Comparison of ENCODE assay signal across 8 cellular contexts in the genomic region with DNA sequence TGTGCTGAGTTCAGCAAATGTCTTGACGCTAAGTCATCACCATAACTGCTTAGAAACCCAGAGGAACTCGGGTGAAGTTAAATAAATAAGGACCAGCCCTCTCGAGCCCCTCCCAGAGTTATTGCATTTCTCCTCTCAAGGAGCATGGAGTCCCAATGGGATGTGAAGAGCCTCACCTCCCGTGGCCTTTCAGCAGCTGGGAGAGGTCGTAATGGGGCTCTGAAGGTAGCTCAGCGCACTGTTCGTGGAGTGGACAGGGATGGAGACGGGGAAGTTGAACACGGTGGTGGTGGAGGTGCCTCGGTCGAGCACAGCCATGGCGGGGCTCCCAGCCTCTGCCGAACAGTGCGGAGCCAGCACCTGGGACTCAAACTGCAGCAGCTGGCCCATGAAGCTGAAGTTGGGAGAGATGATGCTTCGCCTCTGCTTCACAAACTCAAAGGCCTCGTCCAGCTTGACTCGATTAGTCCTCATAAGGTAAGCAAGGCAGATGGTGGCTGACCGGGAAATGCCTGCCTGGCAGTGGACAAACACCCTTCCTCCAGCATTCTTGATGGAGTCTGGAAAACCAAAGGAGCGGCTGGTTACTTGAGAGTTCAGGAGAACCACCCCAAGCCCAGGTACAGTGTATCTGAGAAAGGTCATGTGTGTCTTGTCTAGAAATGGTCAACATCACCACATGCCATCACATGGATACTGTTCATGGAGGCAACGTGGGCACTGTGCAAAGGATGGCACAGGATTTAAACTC. TPM values are rescaled to one million over a fixed set of nuclear protein-coding genes. Genes with fewer than 3 reads are reported as not detected.
DNase-seq lines count a peak whose midpoint lies in the region; ATAC-seq and TF ChIP-seq lines count a peak whose summit lies in the region.

No MANE protein-coding gene starts in this region.

- H3K36me3 ChIP-seq in OCI-LY7 (ENCODE audit: insufficient read depth, low read length) = peaks cover 10% of the 10 kb centered on the region

- H3K27me3 Mint-ChIP-seq in activated B cell treated with CpG ODN at 0.5 μM for 24 hours (no peaks in the 10 kb centered on the region), progenitor cell of endocrine pancreas (no peaks in the 10 kb centered on the region)

- H3K79me2 ChIP-seq in OCI-LY7 (ENCODE audit: insufficient read depth, low read depth, low read length) = no peaks in the 10 kb centered on the region

- no peak for TF ChIP-seq CTCF in activated B cell treated with CpG ODN at 0.5 μM for 24 hours (IDR thresholded peaks at IDR 0.05)
- no peak for TF ChIP-seq CTCF in progenitor cell of endocrine pancreas (IDR thresholded peaks at IDR 0.05; ENCODE audit: unreplicated experiment)
- no peak for TF ChIP-seq CTCF in OCI-LY7 (conservative IDR thresholded peaks at IDR 0.05; ENCODE audit: low read length)

- H3K4me2 ChIP-seq in OCI-LY7 (ENCODE audit: low read length) = no peak overlapping the region

- peak; percentile 80 for DNase-seq in EH (ENCODE audit: low read depth)
- DNase-seq in activated B cell treated with CpG ODN at 0.5 μM for 24 hours = no peak
- peak; percentile 61 for DNase-seq in fibroblast of the conjunctiva (ENCODE audit: low read depth)
- no peak for DNase-seq in progenitor cell of endocrine pancreas (ENCODE audit: low spot score, unreplicated experiment)
- no peak for DNase-seq in NCI-H446 treated with DMSO at 0.1 percent for 48 hours (lab: John Stamatoyannopoulos, UW)
- DNase-seq in NCI-H510A (lab: John Stamatoyannopoulos, UW) = no peak
- no peak for DNase-seq in inferior parietal cortex (ENCODE audit: extremely low spot score)
- no peak for DNase-seq in OCI-LY7 (ENCODE audit: low spot score)

- peak overlapping the region; percentile 86 for H3K4me3 Mint-ChIP-seq in activated B cell treated with CpG ODN at 0.5 μM for 24 hours
- peak overlapping the region; percentile 92 for H3K4me3 Mint-ChIP-seq in progenitor cell of endocrine pancreas (ENCODE audit: low read depth)

- ATAC-seq in activated B cell treated with CpG ODN at 0.5 μM for 24 hours (ENCODE audit: low read depth) = no peak

- no TSS peak for BruUV-seq in OCI-LY7 (replicated peaks; lab: Mats Ljungman, UMichigan)

- H2AFZ ChIP-seq in OCI-LY7 (ENCODE audit: low read length) = no peak overlapping the region

- H3K27ac ChIP-seq in OCI-LY7 (ENCODE audit: low read depth, low read length, poor library complexity, severe bottlenecking) = no peak overlapping the region

- H3K9me3 ChIP-seq in OCI-LY7 (ENCODE audit: low read length) = no peaks in the 10 kb centered on the region

- CTCF ChIA-PET in activated B cell treated with CpG ODN at 0.5 μM for 24 hours (lab: Charles Lee) (no interaction called here), OCI-LY7 (lab: Charles Lee; ENCODE audit: unreplicated experiment) (no interaction called here)

- H3K27ac Mint-ChIP-seq in activated B cell treated with CpG ODN at 0.5 μM for 24 hours (peak overlapping the region; percentile 91), progenitor cell of endocrine pancreas (peak overlapping the region; percentile 97)

- peaks cover 44% of the 10 kb centered on the region for H3K4me1 ChIP-seq in OCI-LY7 (ENCODE audit: insufficient read depth, low read length, poor library complexity, severe bottlenecking)

- no peak overlapping the region for H3K4me3 ChIP-seq in OCI-LY7 (ENCODE audit: low read depth, low read length, poor library complexity, severe bottlenecking)

- H3K36me3 Mint-ChIP-seq in activated B cell treated with CpG ODN at 0.5 μM for 24 hours (ENCODE audit: low read depth) = peaks cover 38% of the 10 kb centered on the region
- H3K36me3 Mint-ChIP-seq in progenitor cell of endocrine pancreas (ENCODE audit: insufficient read depth) = peaks cover 12% of the 10 kb centered on the region

- H3K4me1 Mint-ChIP-seq in activated B cell treated with CpG ODN at 0.5 μM for 24 hours (peaks cover 84% of the 10 kb centered on the region), progenitor cell of endocrine pancreas (ENCODE audit: low read depth) (peaks cover 48% of the 10 kb centered on the region)

- H3K9me2 ChIP-seq in OCI-LY7 (ENCODE audit: insufficient read depth, low read length) = no peaks in the 10 kb centered on the region

- H3K9me3 Mint-ChIP-seq in activated B cell treated with CpG ODN at 0.5 μM for 24 hours = no peaks in the 10 kb centered on the region
- no peaks in the 10 kb centered on the region for H3K9me3 Mint-ChIP-seq in progenitor cell of endocrine pancreas (ENCODE audit: low read depth)

- peaks cover 10% of the 10 kb centered on the region; the same call in 1 of the 2 replicates for H4K20me1 ChIP-seq in OCI-LY7 (ENCODE audit: insufficient read depth, low read length)

- intact Hi-C loops in activated B cell treated with CpG ODN at 0.5 μM for 24 hours (cut with micrococcal nuclease) (loop anchor here (5.0 kb wide), 1 partner anchor 1119 kb away; a partner anchor contains a TSS), OCI-LY7 (cut with micrococcal nuclease; ENCODE audit: unreplicated experiment) (no loop called here)

- POLR2A ChIA-PET in activated B cell treated with CpG ODN at 0.5 μM for 24 hours (lab: Charles Lee) = interaction anchor here (1.3 to 6.7 kb wide), 3 partner anchors 37 to 81 kb away, joined by 3 to 128 read pairs (median 91); a partner anchor contains a TSS
- POLR2A ChIA-PET in OCI-LY7 (lab: Charles Lee) = interaction anchor here (0.5 kb wide), 1 partner anchor 289 kb away, joined by 5 read pairs; no protein-coding TSS in a partner anchor

RNA-seq across cellular contexts. Expression of a gene that starts 2.2 kb away (rescaled TPM):
- 15.0 and 21.2 TPM in 2 replicates for total RNA-seq in activated B cell treated with CpG ODN at 0.5 μM for 24 hours
- total RNA-seq in progenitor cell of endocrine pancreas = 40.7 and 42.0 TPM in 2 replicates
- 5.3 and 7.0 TPM in 2 replicates for total RNA-seq in OCI-LY7 (2014; rRNA removed; shearing (Covaris generic))
- 4.5 and 5.3 TPM in 2 replicates for total RNA-seq in OCI-LY7 (2022)

Comparison
In these comparisons a context has a peak if more than half of its experiments do, and no peak if none do; other contexts are left out.
1. DNase-seq: peak in EH (single experiment) and fibroblast of the conjunctiva (single experiment); none in activated B cell treated with CpG ODN at 0.5 μM for 24 hours (single experiment), progenitor cell of endocrine pancreas (single experiment), NCI-H446 treated with DMSO at 0.1 percent for 48 hours (single experiment), NCI-H510A (single experiment), inferior parietal cortex (single experiment) and OCI-LY7 (single experiment).